8 cellular contexts compared by ENCODE assay signal in genomic region chr12:121582583-121583333, GRCh38. TPM values are rescaled to one million over a fixed set of nuclear protein-coding genes. Genes with fewer than 3 reads are reported as not detected.
A peak's percentile ranks its signal among the peaks of the same experiment; 100 is the strongest.
DNase-seq lines count a peak whose midpoint lies in the region; ATAC-seq and TF ChIP-seq lines count a peak whose summit lies in the region.

No MANE protein-coding gene starts in this region.

- no peaks in the 10 kb centered on the region for H3K9me3 ChIP-seq in thoracic aorta
- H3K9me3 ChIP-seq in body of pancreas: no peaks in the 10 kb centered on the region

- H3K4me3 ChIP-seq in thoracic aorta: peak overlapping the region; percentile 84
- H3K4me3 ChIP-seq in body of pancreas: no peak overlapping the region

- no peaks in the 10 kb centered on the region for H3K9me3 Mint-ChIP-seq in activated naive CD4-positive, alpha-beta T cell treated with anti-CD3 and anti-CD28 coated beads for 36 hours
- no peaks in the 10 kb centered on the region for H3K9me3 Mint-ChIP-seq in activated T-helper 2 cell treated with anti-CD3 and anti-CD28 coated beads, Interferon-gamma antibody, Interleukin-2, Interleukin-4, amounts not matched to agents 10 μg/mL and 5 μg/mL and 100 μg/mL, durations not matched to agents 14 hours and 24 hours and 36 hours

- TF ChIP-seq CTCF in thoracic aorta (IDR thresholded peaks at IDR 0.05): no peak
- TF ChIP-seq CTCF in body of pancreas (IDR thresholded peaks at IDR 0.05): no peak

- H3K4me1 Mint-ChIP-seq in activated naive CD4-positive, alpha-beta T cell treated with anti-CD3 and anti-CD28 coated beads for 36 hours (ENCODE audit: low read depth): peaks cover 19% of the 10 kb centered on the region
- H3K4me1 Mint-ChIP-seq in activated T-helper 2 cell treated with anti-CD3 and anti-CD28 coated beads, Interferon-gamma antibody, Interleukin-2, Interleukin-4, amounts not matched to agents 10 μg/mL and 5 μg/mL and 100 μg/mL, durations not matched to agents 14 hours and 24 hours and 36 hours (ENCODE audit: low read depth): peaks cover 31% of the 10 kb centered on the region

- no peak overlapping the region for H3K27ac Mint-ChIP-seq in activated naive CD4-positive, alpha-beta T cell treated with anti-CD3 and anti-CD28 coated beads for 36 hours
- peak overlapping the region; percentile 42 for H3K27ac Mint-ChIP-seq in activated T-helper 2 cell treated with anti-CD3 and anti-CD28 coated beads, Interferon-gamma antibody, Interleukin-2, Interleukin-4, amounts not matched to agents 10 μg/mL and 5 μg/mL and 100 μg/mL, durations not matched to agents 14 hours and 24 hours and 36 hours

- intact Hi-C loops in activated naive CD4-positive, alpha-beta T cell treated with anti-CD3 and anti-CD28 coated beads for 36 hours (cut with micrococcal nuclease): loop anchor here (5.0 kb wide), 1 partner anchor 90 kb away; no protein-coding TSS in a partner anchor
- intact Hi-C loops in activated T-helper 2 cell treated with anti-CD3 and anti-CD28 coated beads, Interferon-gamma antibody, Interleukin-2, Interleukin-4, amounts not matched to agents 10 μg/mL and 5 μg/mL and 100 μg/mL, durations not matched to agents 14 hours and 24 hours and 36 hours (cut with micrococcal nuclease): loop anchor here (2.0 to 5.0 kb wide), 2 partner anchors 32 to 45 kb away; no protein-coding TSS in a partner anchor
- intact Hi-C loops in body of pancreas (cut with DNase I): no loop called here

- peak overlapping the region; percentile 34 for H3K4me3 Mint-ChIP-seq in activated naive CD4-positive, alpha-beta T cell treated with anti-CD3 and anti-CD28 coated beads for 36 hours
- peak overlapping the region; percentile 98 for H3K4me3 Mint-ChIP-seq in activated T-helper 2 cell treated with anti-CD3 and anti-CD28 coated beads, Interferon-gamma antibody, Interleukin-2, Interleukin-4, amounts not matched to agents 10 μg/mL and 5 μg/mL and 100 μg/mL, durations not matched to agents 14 hours and 24 hours and 36 hours (ENCODE audit: low read depth)

- no peak for DNase-seq in activated naive CD4-positive, alpha-beta T cell treated with anti-CD3 and anti-CD28 coated beads for 36 hours
- no peak for DNase-seq in activated naive CD4-positive, alpha-beta T cell treated with anti-CD3 and anti-CD28 coated beads, Interleukin-2, amount 50 U/mL, for 16 hours
- DNase-seq in activated T-helper 2 cell treated with anti-CD3 and anti-CD28 coated beads, Interferon-gamma antibody, Interleukin-2, Interleukin-4, amounts not matched to agents 10 μg/mL and 5 μg/mL and 100 μg/mL, durations not matched to agents 14 hours and 24 hours and 36 hours (ENCODE audit: low spot score): no peak
- DNase-seq in iPS-NIHi11 (ENCODE audit: low spot score): peak; percentile 64
- no peak for DNase-seq in thoracic aorta (ENCODE audit: low spot score)
- DNase-seq in body of pancreas: no peak

- H3K4me1 ChIP-seq in thoracic aorta (ENCODE audit: control insufficient read depth in 1 of 2, low read depth in 2 of 2) (peaks cover 16 to 47% of the 10 kb centered on the region in 2 donors), body of pancreas (peaks cover 40% of the 10 kb centered on the region)

- no peak for TF ChIP-seq POLR2A in body of pancreas (IDR thresholded peaks at IDR 0.05)

- H3K27me3 ChIP-seq in thoracic aorta (replicated peaks; ENCODE audit: insufficient read depth) (no peaks in the 10 kb centered on the region), body of pancreas (no peaks in the 10 kb centered on the region)

- no peaks in the 10 kb centered on the region for H3K27me3 Mint-ChIP-seq in activated naive CD4-positive, alpha-beta T cell treated with anti-CD3 and anti-CD28 coated beads for 36 hours (ENCODE audit: low read depth)
- no peaks in the 10 kb centered on the region for H3K27me3 Mint-ChIP-seq in activated T-helper 2 cell treated with anti-CD3 and anti-CD28 coated beads, Interferon-gamma antibody, Interleukin-2, Interleukin-4, amounts not matched to agents 10 μg/mL and 5 μg/mL and 100 μg/mL, durations not matched to agents 14 hours and 24 hours and 36 hours (ENCODE audit: low read depth)

- H3K36me3 ChIP-seq in thoracic aorta (no peaks in the 10 kb centered on the region), body of pancreas (replicated peaks in 1 of 2; ENCODE audit: insufficient read depth in 1 of 2, low read depth in 2 of 2) (no peaks in the 10 kb centered on the region)

- ATAC-seq in thoracic aorta (ENCODE audit: insufficient number of reproducible peaks, low FRiP score, low read depth): no peak
- ATAC-seq in GM18519 (IDR thresholded peaks at IDR 0.05; ENCODE audit: low FRiP score, unreplicated experiment): no peak
- no peak for ATAC-seq in body of pancreas
- ATAC-seq in activated CD4-positive, CD25-positive, alpha-beta regulatory T cell treated with anti-CD3 and anti-CD28 coated beads, Interleukin-2, amount 50 U/mL, for 24 hours: no peak

- CTCF ChIA-PET in activated naive CD4-positive, alpha-beta T cell treated with anti-CD3 and anti-CD28 coated beads for 36 hours (lab: Charles Lee): interaction anchor here (0.8 to 2.0 kb wide), 4 partner anchors 12 to 105 kb away, joined by 3 to 12 read pairs (median 4); partner anchors contain the start of gene MORN3

- peak overlapping the region; percentile 66 to 78 for H3K27ac ChIP-seq in thoracic aorta
- peak overlapping the region in 2 of 4 donors; percentile 46 to 85 for H3K27ac ChIP-seq in body of pancreas

- H3K36me3 Mint-ChIP-seq in activated naive CD4-positive, alpha-beta T cell treated with anti-CD3 and anti-CD28 coated beads for 36 hours (ENCODE audit: low read depth): peaks cover 2% of the 10 kb centered on the region
- H3K36me3 Mint-ChIP-seq in activated T-helper 2 cell treated with anti-CD3 and anti-CD28 coated beads, Interferon-gamma antibody, Interleukin-2, Interleukin-4, amounts not matched to agents 10 μg/mL and 5 μg/mL and 100 μg/mL, durations not matched to agents 14 hours and 24 hours and 36 hours (ENCODE audit: low read depth): peaks cover 3% of the 10 kb centered on the region

- 42 to 49% methylated on average over 13 of the region's 13 CpGs for WGBS in body of pancreas, 2 donors

RNA-seq across cellular contexts. Expression of gene KDM2B, which starts 1.9 kb away (rescaled TPM):
- 10 to 100 TPM; 22.7 to 23.8 TPM for total RNA-seq in activated naive CD4-positive, alpha-beta T cell treated with anti-CD3 and anti-CD28 coated beads for 36 hours
- 56.2 and 59.3 TPM in 2 replicates for total RNA-seq in activated T-helper 2 cell treated with anti-CD3 and anti-CD28 coated beads, Interferon-gamma antibody, Interleukin-2, Interleukin-4, amounts not matched to agents 10 μg/mL and 5 μg/mL and 100 μg/mL, durations not matched to agents 14 hours and 24 hours and 36 hours
- total RNA-seq in thoracic aorta (10 to 100 TPM; 15.0 to 22.5 TPM), body of pancreas (10 to 100 TPM; 17.8 to 26.5 TPM)

RNA-seq across cellular contexts. Expression of gene ORAI1, which starts 43.6 kb away (rescaled TPM):
- total RNA-seq in activated naive CD4-positive, alpha-beta T cell treated with anti-CD3 and anti-CD28 coated beads for 36 hours: 10 to 100 TPM; 21.1 to 21.8 TPM
- 47.6 and 52.6 TPM in 2 replicates for total RNA-seq in activated T-helper 2 cell treated with anti-CD3 and anti-CD28 coated beads, Interferon-gamma antibody, Interleukin-2, Interleukin-4, amounts not matched to agents 10 μg/mL and 5 μg/mL and 100 μg/mL, durations not matched to agents 14 hours and 24 hours and 36 hours
- total RNA-seq in thoracic aorta (1 to 10 TPM; 4.7 to 6.6 TPM), body of pancreas (1 to 10 TPM in 1 of 2 donors, under 1 TPM in 1; 0.66 to 3.9 TPM)
